ENCODE assay signal across 17 cellular contexts in genomic region chr4:929096-929765, GRCh38. TPM values are rescaled to one million over a fixed set of nuclear protein-coding genes. Genes with fewer than 3 reads are reported as not detected.
A peak's percentile ranks its signal among the peaks of the same experiment; 100 is the strongest.
DNase-seq lines count a peak whose midpoint lies in the region; ATAC-seq and TF ChIP-seq lines count a peak whose summit lies in the region.
"Had no signal": no experiment of that assay in that cellular context is flagged by ENCODE, and none has a peak within 500 bp of the region (broad histone marks: within the 10 kb centered on the region; RNA-seq: fewer than 3 reads in every experiment).

No MANE protein-coding gene starts in this region.

- DNase-seq in activated CD8-positive, alpha-beta memory T cell treated with anti-CD3 and anti-CD28 coated beads, Interleukin-2, amount 10 ng/mL, durations not matched to agents 7 days and 5 days, result no peak
- no peak for DNase-seq in activated CD8-positive, alpha-beta memory T cell treated with anti-CD3 and anti-CD28 coated beads for 24 hours
- no peak for DNase-seq in effector memory CD8-positive, alpha-beta T cell
- peak; percentile 69 for DNase-seq in posterior vena cava (ENCODE audit: low spot score)
- DNase-seq in NCI-H1436 treated with DMSO at 0.1 percent for 48 hours (lab: John Stamatoyannopoulos, UW), result no peak
- DNase-seq: activated CD4-positive, alpha-beta T cell treated with anti-CD3 and anti-CD28 coated beads for 1 hour; Calu3; cortex of kidney; kidney glomerular epithelial cell; NCI-H1092 treated with DMSO at 0.1 percent for 48 hours; occipital lobe; stimulated activated CD4-positive, alpha-beta T cell treated with anti-CD3 and anti-CD28 coated beads, Interleukin-4, amount 100 ng/mL, for 4 hours had no signal

- no peaks in the 10 kb centered on the region for H3K9me3 Mint-ChIP-seq in activated CD8-positive, alpha-beta memory T cell treated with anti-CD3 and anti-CD28 coated beads, Interleukin-2, amount 10 ng/mL, durations not matched to agents 7 days and 5 days (ENCODE audit: low read depth)
- H3K9me3 Mint-ChIP-seq in effector memory CD8-positive, alpha-beta T cell, result no peaks in the 10 kb centered on the region
- H3K9me3 Mint-ChIP-seq: mesothelial cell of epicardium had no signal

- peak overlapping the region; percentile 96 for H3K4me2 ChIP-seq in Loucy (ENCODE audit: low read depth, low read length, poor library complexity, severe bottlenecking)

- H3K9me3 ChIP-seq in Loucy (ENCODE audit: insufficient read depth, low read depth, low read length), result no peaks in the 10 kb centered on the region
- H3K9me3 ChIP-seq: esophagus muscularis mucosa had no signal

- peaks cover 3% of the 10 kb centered on the region for H3K36me3 Mint-ChIP-seq in activated CD8-positive, alpha-beta memory T cell treated with anti-CD3 and anti-CD28 coated beads, Interleukin-2, amount 10 ng/mL, durations not matched to agents 7 days and 5 days
- H3K36me3 Mint-ChIP-seq in effector memory CD8-positive, alpha-beta T cell (ENCODE audit: insufficient read depth), result peaks cover 40% of the 10 kb centered on the region
- H3K36me3 Mint-ChIP-seq: mesothelial cell of epicardium had no signal

- CTCF ChIA-PET in activated CD8-positive, alpha-beta memory T cell treated with anti-CD3 and anti-CD28 coated beads, Interleukin-2, amount 10 ng/mL, durations not matched to agents 7 days and 5 days (lab: Charles Lee), result interaction anchor here (2.2 to 4.0 kb wide), 2 partner anchors 57 to 339 kb away, joined by 5 to 26 read pairs; partner anchors contain the start of gene IDUA

- H3K4me1 Mint-ChIP-seq in activated CD8-positive, alpha-beta memory T cell treated with anti-CD3 and anti-CD28 coated beads, Interleukin-2, amount 10 ng/mL, durations not matched to agents 7 days and 5 days, result peaks cover 55% of the 10 kb centered on the region
- H3K4me1 Mint-ChIP-seq in effector memory CD8-positive, alpha-beta T cell (ENCODE audit: low read depth in 2 of 2), result peaks cover 52 to 55% of the 10 kb centered on the region in 2 donors

- H3K36me3 ChIP-seq in Loucy (ENCODE audit: insufficient read depth, low read length), result no peaks in the 10 kb centered on the region
- H3K36me3 ChIP-seq: esophagus muscularis mucosa had no signal

- no peak overlapping the region for H2AFZ ChIP-seq in Loucy (ENCODE audit: low read length)

- peaks cover 41% of the 10 kb centered on the region for H3K4me1 ChIP-seq in Loucy (ENCODE audit: insufficient read depth, low read length, poor library complexity, severe bottlenecking)

- no peaks in the 10 kb centered on the region for H3K27me3 Mint-ChIP-seq in activated CD8-positive, alpha-beta memory T cell treated with anti-CD3 and anti-CD28 coated beads, Interleukin-2, amount 10 ng/mL, durations not matched to agents 7 days and 5 days
- H3K27me3 Mint-ChIP-seq in effector memory CD8-positive, alpha-beta T cell, result no peaks in the 10 kb centered on the region

- no peak for ATAC-seq in activated CD8-positive, alpha-beta memory T cell treated with anti-CD3 and anti-CD28 coated beads, Interleukin-2, amount 10 ng/mL, durations not matched to agents 7 days and 5 days
- no peak for ATAC-seq in effector memory CD8-positive, alpha-beta T cell (replicated peaks)
- ATAC-seq in HG03135 (IDR thresholded peaks at IDR 0.05; ENCODE audit: unreplicated experiment) (no peak), GM19463 (IDR thresholded peaks at IDR 0.05; ENCODE audit: unreplicated experiment) (no peak)

- peaks cover 5% of the 10 kb centered on the region for H3K27me3 ChIP-seq in Loucy (ENCODE audit: insufficient read depth, low read length, poor library complexity, severe bottlenecking)
- H3K27me3 ChIP-seq: esophagus muscularis mucosa had no signal

- H3K9ac ChIP-seq in Loucy (ENCODE audit: low read depth, low read length, poor library complexity, severe bottlenecking), result peak overlapping the region; percentile 99

- H3K4me3 Mint-ChIP-seq in activated CD8-positive, alpha-beta memory T cell treated with anti-CD3 and anti-CD28 coated beads, Interleukin-2, amount 10 ng/mL, durations not matched to agents 7 days and 5 days, result peak overlapping the region; percentile 24
- H3K4me3 Mint-ChIP-seq in effector memory CD8-positive, alpha-beta T cell, result peak overlapping the region; percentile 8 to 96

- intact Hi-C loops in posterior vena cava (cut with DNase I), result no loop called here

- H4K20me1 ChIP-seq in Loucy (ENCODE audit: insufficient read depth, low read length, poor library complexity, severe bottlenecking), result peaks cover 55% of the 10 kb centered on the region

- no peaks in the 10 kb centered on the region for H3F3A ChIP-seq in Loucy (ENCODE audit: low read depth)

- peaks cover 75% of the 10 kb centered on the region for H3K79me2 ChIP-seq in Loucy (ENCODE audit: insufficient read depth, low read length)

- H3K9me2 ChIP-seq in Loucy (replicated peaks; ENCODE audit: low read depth, low read length), result no peaks in the 10 kb centered on the region

- peak overlapping the region; percentile 88 for H3K4me3 ChIP-seq in Loucy (ENCODE audit: low read length, poor library complexity, severe bottlenecking)
- H3K4me3 ChIP-seq: esophagus muscularis mucosa had no signal

- H3K27ac Mint-ChIP-seq in activated CD8-positive, alpha-beta memory T cell treated with anti-CD3 and anti-CD28 coated beads, Interleukin-2, amount 10 ng/mL, durations not matched to agents 7 days and 5 days, result peak overlapping the region; percentile 61
- peak overlapping the region; percentile 10 to 76 for H3K27ac Mint-ChIP-seq in effector memory CD8-positive, alpha-beta T cell
- H3K27ac Mint-ChIP-seq: mesothelial cell of epicardium had no signal

- no peak for TF ChIP-seq CTCF in Loucy (conservative IDR thresholded peaks at IDR 0.05; ENCODE audit: low read length)

RNA-seq across cellular contexts. Expression of gene GAK, which starts 2.9 kb away (rescaled TPM):
- total RNA-seq in activated CD8-positive, alpha-beta memory T cell treated with anti-CD3 and anti-CD28 coated beads, Interleukin-2, amount 10 ng/mL, durations not matched to agents 7 days and 5 days, result 100 to 1,000 TPM; 152 to 176 TPM
- total RNA-seq in posterior vena cava, result 10 to 100 TPM; 63.5 to 73.5 TPM

RNA-seq across cellular contexts. Expression of gene TMEM175, which starts 3.0 kb away (rescaled TPM):
- total RNA-seq in activated CD8-positive, alpha-beta memory T cell treated with anti-CD3 and anti-CD28 coated beads, Interleukin-2, amount 10 ng/mL, durations not matched to agents 7 days and 5 days, result 10 to 100 TPM; 23.4 to 37.2 TPM
- total RNA-seq in posterior vena cava, result 10 to 100 TPM; 15.3 to 16.4 TPM

RNA-seq across cellular contexts. Expression of gene DGKQ, which starts 44.1 kb away (rescaled TPM):
- total RNA-seq in activated CD8-positive, alpha-beta memory T cell treated with anti-CD3 and anti-CD28 coated beads, Interleukin-2, amount 10 ng/mL, durations not matched to agents 7 days and 5 days, result 10 to 100 TPM; 22.9 to 27.6 TPM
- 10 to 100 TPM; 10.8 to 11.9 TPM for total RNA-seq in posterior vena cava

RNA-seq across cellular contexts. Expression of gene IDUA, which starts 57.6 kb away (rescaled TPM):
- 10 to 100 TPM; 27.1 to 28.1 TPM for total RNA-seq in activated CD8-positive, alpha-beta memory T cell treated with anti-CD3 and anti-CD28 coated beads, Interleukin-2, amount 10 ng/mL, durations not matched to agents 7 days and 5 days
- total RNA-seq in posterior vena cava, result 10 to 100 TPM; 19.0 to 29.0 TPM
